In the genomic region with DNA sequence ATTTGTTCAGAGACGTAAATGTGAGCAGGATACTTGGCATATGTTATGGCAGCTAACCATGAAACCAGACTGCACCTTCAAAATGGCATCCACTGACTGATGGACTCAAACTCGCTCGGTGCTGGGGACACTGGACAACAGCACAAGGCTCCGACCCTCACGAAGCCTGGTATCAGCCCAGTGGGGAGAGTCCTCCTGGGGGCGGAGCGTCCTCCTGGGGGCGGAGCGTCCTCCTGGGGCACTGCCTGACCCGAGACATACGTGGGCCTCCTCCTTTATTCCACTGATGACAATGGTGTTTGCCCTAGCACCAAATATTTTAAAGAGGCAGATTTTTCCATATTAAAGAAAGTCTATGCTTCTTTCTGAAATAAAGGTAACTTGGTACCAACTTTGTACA, we compare ENCODE assay signal across 20 cellular contexts.
"Had no signal": no experiment of that assay in that cellular context is flagged by ENCODE, and none has a peak within 500 bp of the region (broad histone marks: within the 10 kb centered on the region; RNA-seq: fewer than 3 reads in every experiment).

No MANE protein-coding gene starts in this region.

- ATAC-seq: body of pancreas, foreskin keratinocyte, left lobe of liver had no signal

- H3K4me3 Mint-ChIP-seq: activated naive CD8-positive, alpha-beta T cell treated with anti-CD3 and anti-CD28 coated beads, Interleukin-2, amount 10 ng/mL, durations not matched to agents 7 days and 5 days; activated T-helper 1 cell treated with anti-CD3 and anti-CD28 coated beads, Interleukin-12 subunit alpha, Interleukin-12 subunit beta, Interleukin-2, Interleukin-4 antibody, amounts not matched to agents 30 ng/mL and 10 ng/mL and 1 ng/mL, durations not matched to agents 14 hours and 24 hours and 36 hours; endodermal cell; neural crest cell; stimulated activated naive CD8-positive, alpha-beta T cell treated with anti-CD3 and anti-CD28 coated beads, Interleukin-15, Interleukin-2, amounts not matched to agents 100 ng/mL and 50 ng/mL, for 24 hours had no signal

- H3K4me1 Mint-ChIP-seq: endodermal cell had no signal

- DNase-seq: activated CD4-positive, alpha-beta T cell treated with anti-CD3 and anti-CD28 coated beads, Interleukin-2, amount 50 U/mL, for 4 hours; activated CD4-positive, CD25-positive, alpha-beta regulatory T cell treated with anti-CD3 and anti-CD28 coated beads, Interleukin-2, amount 50 U/mL, for 72 hours; activated gamma-delta T cell treated with Interleukin-2 at 50 U/mL for 16 hours; activated naive CD8-positive, alpha-beta T cell treated with anti-CD3 and anti-CD28 coated beads, Interleukin-2, amount 10 ng/mL, durations not matched to agents 7 days and 5 days; body of pancreas; caudate nucleus; dorsolateral prefrontal cortex; endodermal cell; foreskin keratinocyte; hypothalamus; kidney; stimulated activated CD4-positive, alpha-beta T cell treated with anti-CD3 and anti-CD28 coated beads, Interleukin-2, amount 100 ng/mL, for 48 hours; trophoblast cell had no signal

- FAIRE-seq: colon, kidney had no signal

- H3K9me3 ChIP-seq: body of pancreas, right atrium auricular region had no signal

- H3K9me3 Mint-ChIP-seq: activated naive CD8-positive, alpha-beta T cell treated with anti-CD3 and anti-CD28 coated beads, Interleukin-2, amount 10 ng/mL, durations not matched to agents 7 days and 5 days; activated T-helper 1 cell treated with anti-CD3 and anti-CD28 coated beads, Interleukin-12 subunit alpha, Interleukin-12 subunit beta, Interleukin-2, Interleukin-4 antibody, amounts not matched to agents 30 ng/mL and 10 ng/mL and 1 ng/mL, durations not matched to agents 14 hours and 24 hours and 36 hours; endodermal cell; neural crest cell; stimulated activated naive CD8-positive, alpha-beta T cell treated with anti-CD3 and anti-CD28 coated beads, Interleukin-15, Interleukin-2, amounts not matched to agents 100 ng/mL and 50 ng/mL, for 24 hours had no signal

- H3K27me3 Mint-ChIP-seq: activated naive CD8-positive, alpha-beta T cell treated with anti-CD3 and anti-CD28 coated beads, Interleukin-2, amount 10 ng/mL, durations not matched to agents 7 days and 5 days; progenitor cell of endocrine pancreas; stimulated activated naive CD8-positive, alpha-beta T cell treated with anti-CD3 and anti-CD28 coated beads, Interleukin-15, Interleukin-2, amounts not matched to agents 100 ng/mL and 50 ng/mL, for 24 hours had no signal

- H3K27ac Mint-ChIP-seq: activated T-helper 1 cell treated with anti-CD3 and anti-CD28 coated beads, Interleukin-12 subunit alpha, Interleukin-12 subunit beta, Interleukin-2, Interleukin-4 antibody, amounts not matched to agents 30 ng/mL and 10 ng/mL and 1 ng/mL, durations not matched to agents 14 hours and 24 hours and 36 hours; endodermal cell; stimulated activated naive CD8-positive, alpha-beta T cell treated with anti-CD3 and anti-CD28 coated beads, Interleukin-15, Interleukin-2, amounts not matched to agents 100 ng/mL and 50 ng/mL, for 24 hours had no signal
